11 cellular contexts compared by ENCODE assay signal in genomic region chr12:126093911-126094310, GRCh38.
DNase-seq lines count a peak whose midpoint lies in the region; ATAC-seq and TF ChIP-seq lines count a peak whose summit lies in the region.
"Had no signal": no experiment of that assay in that cellular context is flagged by ENCODE, and none has a peak within 500 bp of the region (broad histone marks: within the 10 kb centered on the region; RNA-seq: fewer than 3 reads in every experiment).

No MANE protein-coding gene starts in this region.

- TF ChIP-seq CTCF in RWPE1 (conservative IDR thresholded peaks at IDR 0.05; ENCODE audit: low read depth) (no peak), Peyer's patch (IDR thresholded peaks at IDR 0.05) (no peak)

- H3K27ac ChIP-seq in RWPE1: no peak overlapping the region
- H3K27ac ChIP-seq in Peyer's patch: no peak overlapping the region
- H3K27ac ChIP-seq: A549, right atrium auricular region had no signal

- no peaks in the 10 kb centered on the region for H3K9me3 ChIP-seq in Peyer's patch
- H3K9me3 ChIP-seq: A549, right atrium auricular region had no signal

- no peaks in the 10 kb centered on the region for H3K36me3 ChIP-seq in Peyer's patch
- H3K36me3 ChIP-seq: right atrium auricular region had no signal

- no peaks in the 10 kb centered on the region for H3K4me1 ChIP-seq in Peyer's patch
- H3K4me1 ChIP-seq: A549, right atrium auricular region had no signal

- CTCF ChIA-PET in RWPE1 (lab: Yijun Ruan, JAX): interaction anchor here (0.6 kb wide), 1 partner anchor 1283 kb away, joined by 4 read pairs; no protein-coding TSS in a partner anchor

- DNase-seq in NCI-H1105 treated with DMSO at 0.1 percent for 48 hours (lab: John Stamatoyannopoulos, UW) (peak; percentile 22), NCI-H1105 (lab: John Stamatoyannopoulos, UW) (no peak), RWPE1 (ENCODE audit: low spot score) (peak; percentile 47), globus pallidus (ENCODE audit: low spot score) (peak; percentile 12), skeletal muscle cell (ENCODE audit: low read depth) (peak; percentile 3), Peyer's patch (no peak)
- DNase-seq in activated naive CD4-positive, alpha-beta T cell (lab: John Stamatoyannopoulos, UW): no peak
- DNase-seq: MV-4-11 had no signal

- TF ChIP-seq POLR2A in Peyer's patch (IDR thresholded peaks at IDR 0.05): no peak

- POLR2A ChIA-PET in RWPE1 (lab: Yijun Ruan, JAX; ENCODE audit: low non-redundant PET): no interaction called here

- no peak overlapping the region for H3K4me3 ChIP-seq in skeletal muscle cell (ENCODE audit: low read depth, low read length)
- H3K4me3 ChIP-seq in Peyer's patch: no peak overlapping the region
- H3K4me3 ChIP-seq: A549, right atrium auricular region had no signal

- H3K27me3 ChIP-seq in Peyer's patch: no peaks in the 10 kb centered on the region
- H3K27me3 ChIP-seq: right atrium auricular region had no signal

- no peak for ATAC-seq in GM18517 (IDR thresholded peaks at IDR 0.05; ENCODE audit: unreplicated experiment)

Comparison
In these comparisons a context has a peak if more than half of its experiments do, and no peak if none do; other contexts are left out.
1. DNase-seq: peak in NCI-H1105 treated with DMSO at 0.1 percent for 48 hours (single experiment), RWPE1 (single experiment), globus pallidus (single experiment) and skeletal muscle cell (single experiment); none in NCI-H1105 (single experiment), activated naive CD4-positive, alpha-beta T cell (0 of 4) and Peyer's patch (0 of 3).